In genomic region chr12:6782119-6782518, GRCh38 we compare ENCODE assay signal across 1 cellular context.
TF ChIP-seq lines count a peak whose summit lies in the region.

No MANE protein-coding gene starts in this region.

TF ChIP-seq in K562, 482 proteins besides CTCF, POLR2A, EP300 and RAD21:
- no peak for TF ChIP-seq KDM5B (IDR thresholded peaks at IDR 0.05; ENCODE audit: insufficient replicate concordance, low read depth, low read length)
- TF ChIP-seq BRD4 (IDR thresholded peaks at IDR 0.05): no peak
- TF ChIP-seq THAP12 (CRISPR knock-in tag; IDR thresholded peaks at IDR 0.05): no peak
- TF ChIP-seq NR2C1 (IDR thresholded peaks at IDR 0.05): no peak
- TF ChIP-seq NR2C1 (tag; IDR thresholded peaks at IDR 0.05): no peak
- TF ChIP-seq KLF16 (IDR thresholded peaks at IDR 0.05): no peak
- no peak for TF ChIP-seq HINFP (tag; conservative IDR thresholded peaks at IDR 0.05; ENCODE audit: low read depth)
- no peak for TF ChIP-seq FOXK2 (conservative IDR thresholded peaks at IDR 0.05 in 1 of 2, IDR thresholded peaks at IDR 0.05 in 1 of 2; ENCODE audit: low read depth in 2 of 2)
- no peak for TF ChIP-seq OTX1 (CRISPR knock-in tag; IDR thresholded peaks at IDR 0.05)
- no peak for TF ChIP-seq CAMTA2 (CRISPR knock-in tag; conservative IDR thresholded peaks at IDR 0.05)
- no peak for TF ChIP-seq HNRNPK (IDR thresholded peaks at IDR 0.05; ENCODE audit: low read depth, low read length, poor library complexity, severe bottlenecking)
- TF ChIP-seq ZBTB8A (IDR thresholded peaks at IDR 0.05; ENCODE audit: partially characterized antibody): no peak
- no peak for TF ChIP-seq GTF3C2 (IDR thresholded peaks at IDR 0.05; ENCODE audit: borderline replicate concordance, extremely low read depth, insufficient read length)
